8 cellular contexts compared by ENCODE assay signal in the genomic region with DNA sequence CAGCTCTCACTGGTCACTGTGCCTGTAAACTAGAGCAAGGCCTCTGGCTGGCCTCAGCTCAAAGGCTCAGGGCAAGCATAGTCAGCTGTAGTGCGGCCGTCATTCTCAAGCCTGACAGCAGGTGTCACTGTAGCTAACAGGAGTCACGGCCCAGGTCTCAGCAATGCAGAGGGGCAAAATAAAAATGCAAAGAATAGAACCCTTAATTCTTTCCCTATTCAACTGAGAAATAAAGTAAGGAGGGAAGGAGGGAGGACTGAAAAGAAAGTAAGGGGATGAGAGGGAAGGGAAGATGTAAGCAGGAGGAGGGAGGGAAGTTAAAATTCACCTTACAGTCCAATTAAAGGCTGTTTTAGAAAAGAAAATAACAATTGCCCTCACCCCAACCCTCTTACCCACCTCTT.
A peak's percentile ranks its signal among the peaks of the same experiment; 100 is the strongest.
DNase-seq lines count a peak whose midpoint lies in the region; ATAC-seq, FAIRE-seq and TF ChIP-seq lines count a peak whose summit lies in the region.

No MANE protein-coding gene starts in this region.

- DNase-seq in Daoy (ENCODE audit: low read depth) (peak; percentile 68), HUDEP-2 (lab: John Stamatoyannopoulos, UW; ENCODE audit: unreplicated experiment in 76 of 76) (peak in 68 of 76 experiments; percentile 4 to 81 (median 54)), RCC 7860 (ENCODE audit: low spot score) (peak; percentile 29), fibroblast of villous mesenchyme (ENCODE audit: low read depth) (peak; percentile 87), occipital lobe (lab: John Stamatoyannopoulos, UW) (peak; percentile 73)
- DNase-seq in activated T-helper 1 cell treated with anti-CD3 and anti-CD28 coated beads, Interleukin-2, amount 50 U/mL, for 16 hours (ENCODE audit: low read depth in 1 of 2, low spot score in 1 of 2): peak; percentile 60 to 62

- H3K4me3 ChIP-seq in fibroblast of villous mesenchyme (ENCODE audit: low read depth, low read length): no peak overlapping the region

- no peak for ATAC-seq in HG02588 (IDR thresholded peaks at IDR 0.05; ENCODE audit: unreplicated experiment)

- peak; percentile 91 for TF ChIP-seq CTCF in fibroblast of villous mesenchyme (IDR thresholded peaks at IDR 0.05; ENCODE audit: insufficient read depth, low read depth, low read length)

- FAIRE-seq in RCC 7860 (lab: Jason Lieb, UNC): no peak

- peak overlapping the region; percentile 52 for H3K27ac ChIP-seq in temporal lobe (ENCODE audit: low read depth, low read length)

Comparison
In these comparisons a context has a peak if more than half of its experiments do, and no peak if none do; other contexts are left out.
1. DNase-seq: peak in every context shown above with its lines; median percentile 87 in fibroblast of villous mesenchyme; 73 in occipital lobe; 68 in Daoy; 61 in activated T-helper 1 cell treated with anti-CD3 and anti-CD28 coated beads, Interleukin-2, amount 50 U/mL, for 16 hours; 54 in HUDEP-2; 29 in RCC 7860.